31 cellular contexts compared by ENCODE assay signal in genomic region chrX:21047034-21047455, GRCh38.
"Had no signal": no experiment of that assay in that cellular context is flagged by ENCODE, and none has a peak within 500 bp of the region (broad histone marks: within the 10 kb centered on the region; RNA-seq: fewer than 3 reads in every experiment).

No MANE protein-coding gene starts in this region.

- H3K9me3 Mint-ChIP-seq: activated CD4-positive, alpha-beta memory T cell treated with anti-CD3 and anti-CD28 coated beads for 36 hours; activated CD4-positive, alpha-beta T cell treated with anti-CD3 and anti-CD28 coated beads, Interleukin-2, amount 10 ng/mL, durations not matched to agents 24 days and 14 days; activated T-cell treated with anti-CD3 and anti-CD28 coated beads, Interleukin-2, amount 50 U/mL, for 24 hours had no signal

- H3K36me3 Mint-ChIP-seq: activated CD4-positive, alpha-beta memory T cell treated with anti-CD3 and anti-CD28 coated beads for 36 hours; immature natural killer cell; mesothelial cell of epicardium; naive thymus-derived CD4-positive, alpha-beta T cell; stimulated activated naive B cell treated with anti-CD40 and anti-IgM and Interleukin-4, amounts not matched to agents 10 μg/mL and 1 μg/mL and 100 μg/mL, for 72 hours had no signal

- H3K4me3 ChIP-seq: esophagus muscularis mucosa, stomach, thyroid gland, upper lobe of left lung had no signal

- H3K36me3 ChIP-seq: esophagus muscularis mucosa, stomach, thyroid gland, upper lobe of left lung, WERI-Rb-1 had no signal

- ATAC-seq: left colon; naive thymus-derived CD4-positive, alpha-beta T cell; right cardiac atrium; stimulated activated naive B cell treated with anti-CD40 and anti-IgM and Interleukin-4, amounts not matched to agents 10 μg/mL and 1 μg/mL and 100 μg/mL, for 72 hours; T-helper 17 cell had no signal

- H3K4me1 Mint-ChIP-seq: activated CD4-positive, alpha-beta T cell treated with anti-CD3 and anti-CD28 coated beads, Interleukin-2, amount 10 ng/mL, durations not matched to agents 24 days and 14 days; immature natural killer cell; mesothelial cell of epicardium; naive thymus-derived CD4-positive, alpha-beta T cell; stimulated activated naive B cell treated with anti-CD40 and anti-IgM and Interleukin-4, amounts not matched to agents 10 μg/mL and 1 μg/mL and 100 μg/mL, for 72 hours; T-helper 17 cell had no signal

- H3K4me3 Mint-ChIP-seq: activated CD4-positive, alpha-beta memory T cell treated with anti-CD3 and anti-CD28 coated beads for 36 hours; activated CD4-positive, alpha-beta T cell treated with anti-CD3 and anti-CD28 coated beads, Interleukin-2, amount 10 ng/mL, durations not matched to agents 24 days and 14 days; activated T-cell treated with anti-CD3 and anti-CD28 coated beads, Interleukin-2, amount 50 U/mL, for 24 hours; immature natural killer cell; mesothelial cell of epicardium; naive thymus-derived CD4-positive, alpha-beta T cell; stimulated activated naive B cell treated with anti-CD40 and anti-IgM and Interleukin-4, amounts not matched to agents 10 μg/mL and 1 μg/mL and 100 μg/mL, for 72 hours; T-helper 17 cell had no signal

- DNase-seq: activated CD4-positive, alpha-beta memory T cell treated with anti-CD3 and anti-CD28 coated beads for 36 hours; activated CD4-positive, alpha-beta T cell treated with anti-CD3 and anti-CD28 coated beads, Interleukin-2, amount 10 ng/mL, durations not matched to agents 24 days and 14 days; activated CD4-positive, CD25-positive, alpha-beta regulatory T cell treated with anti-CD3 and anti-CD28 coated beads, Interleukin-2, amount 50 U/mL, for 72 hours; activated CD8-positive, alpha-beta memory T cell treated with anti-CD3 and anti-CD28 coated beads, Interleukin-2, amount 50 U/mL, for 48 hours; activated gamma-delta T cell; activated naive CD4-positive, alpha-beta T cell treated with anti-CD3 and anti-CD28 coated beads, Interleukin-2, amount 50 U/mL, for 16 hours; activated T-cell treated with anti-CD3 and anti-CD28 coated beads, Interleukin-2, amount 50 U/mL, for 24 hours; amniotic stem cell; caudate nucleus; cortex of kidney; foreskin melanocyte; immature natural killer cell; kidney; left colon; mammary epithelial cell; naive thymus-derived CD4-positive, alpha-beta T cell; nucleus accumbens; posterior cingulate gyrus; right cardiac atrium; stimulated activated CD4-positive, alpha-beta T cell treated with anti-CD3 and anti-CD28 coated beads, Interleukin-15, amount 100 ng/mL, for 24 hours; stimulated activated CD4-positive, alpha-beta T cell treated with anti-CD3 and anti-CD28 coated beads, Interleukin-2, amount 100 ng/mL, for 24 hours; stimulated activated naive B cell treated with anti-CD40 and anti-IgM and Interleukin-4, amounts not matched to agents 10 μg/mL and 1 μg/mL and 100 μg/mL, for 72 hours; stomach; T-helper 17 cell; T1000; thyroid gland; upper lobe of left lung; WERI-Rb-1 had no signal

- H3K27ac ChIP-seq: esophagus muscularis mucosa, stomach, thyroid gland, upper lobe of left lung, WERI-Rb-1 had no signal

- H3K4me1 ChIP-seq: esophagus muscularis mucosa, stomach, thyroid gland, upper lobe of left lung had no signal

- FAIRE-seq: astrocyte, kidney had no signal

- H3K27ac Mint-ChIP-seq: activated CD4-positive, alpha-beta memory T cell treated with anti-CD3 and anti-CD28 coated beads for 36 hours; activated CD4-positive, alpha-beta T cell treated with anti-CD3 and anti-CD28 coated beads, Interleukin-2, amount 10 ng/mL, durations not matched to agents 24 days and 14 days; activated T-cell treated with anti-CD3 and anti-CD28 coated beads, Interleukin-2, amount 50 U/mL, for 24 hours; immature natural killer cell; mesothelial cell of epicardium; naive thymus-derived CD4-positive, alpha-beta T cell; stimulated activated naive B cell treated with anti-CD40 and anti-IgM and Interleukin-4, amounts not matched to agents 10 μg/mL and 1 μg/mL and 100 μg/mL, for 72 hours; T-helper 17 cell had no signal

- H3K27me3 ChIP-seq: esophagus muscularis mucosa, thyroid gland, upper lobe of left lung had no signal

- H3K27me3 Mint-ChIP-seq: activated CD4-positive, alpha-beta memory T cell treated with anti-CD3 and anti-CD28 coated beads for 36 hours; activated CD4-positive, alpha-beta T cell treated with anti-CD3 and anti-CD28 coated beads, Interleukin-2, amount 10 ng/mL, durations not matched to agents 24 days and 14 days had no signal

- H3K9me3 ChIP-seq: esophagus muscularis mucosa, stomach, thyroid gland, upper lobe of left lung had no signal
